ENCODE assay signal across 12 cellular contexts in genomic region chr12:124497039-124497438, GRCh38.
DNase-seq lines count a peak whose midpoint lies in the region; ATAC-seq and TF ChIP-seq lines count a peak whose summit lies in the region.
"Had no signal": no experiment of that assay in that cellular context is flagged by ENCODE, and none has a peak within 500 bp of the region (broad histone marks: within the 10 kb centered on the region; RNA-seq: fewer than 3 reads in every experiment).

No MANE protein-coding gene starts in this region.

- H3K4me2 ChIP-seq in BLaER1: peak overlapping the region; percentile 77

- no peak overlapping the region for H3K9ac ChIP-seq in BLaER1

- peaks cover 17% of the 10 kb centered on the region for H3K36me3 Mint-ChIP-seq in CD4-positive, alpha-beta T cell (ENCODE audit: low read depth)

- CTCF ChIA-PET in CD4-positive, alpha-beta T cell (lab: Charles Lee): no interaction called here

- peaks cover 65% of the 10 kb centered on the region for H3K4me1 Mint-ChIP-seq in CD4-positive, alpha-beta T cell (ENCODE audit: low read depth)

- 29 to 48% (median 42%) methylated on average over 12 to 13 of the region's 13 CpGs for WGBS in adrenal gland, 4 donors
- 46 to 48% (median 48%) methylated on average over 13 of the region's 13 CpGs for WGBS in psoas muscle, 3 donors

- H3K27me3 Mint-ChIP-seq in CD4-positive, alpha-beta T cell: no peaks in the 10 kb centered on the region
- H3K27me3 Mint-ChIP-seq: central memory CD8-positive, alpha-beta T cell; stimulated activated memory B cell treated with anti-CD40 and anti-IgM and Interleukin-4, amounts not matched to agents 10 μg/mL and 1 μg/mL and 100 μg/mL, for 72 hours had no signal

- no peaks in the 10 kb centered on the region for H3K9me3 ChIP-seq in BLaER1
- no peaks in the 10 kb centered on the region for H3K9me3 ChIP-seq in adrenal gland (replicated peaks in 1 of 3)
- H3K9me3 ChIP-seq in psoas muscle: no peaks in the 10 kb centered on the region
- no peaks in the 10 kb centered on the region for H3K9me3 ChIP-seq in CD4-positive, alpha-beta T cell (ENCODE audit: control insufficient read depth, low read length)
- H3K9me3 ChIP-seq: BE2C had no signal

- H4K20me1 ChIP-seq in BLaER1: peaks cover 100% of the 10 kb centered on the region

- peak overlapping the region; percentile 36; the same call in 1 of the 2 replicates for H3K27ac ChIP-seq in BLaER1
- H3K27ac ChIP-seq in adrenal gland: peak overlapping the region in 4 of 5 donors; percentile 5 to 79 (median 62)
- peak overlapping the region; percentile 55 for H3K27ac ChIP-seq in psoas muscle
- no peak overlapping the region for H3K27ac ChIP-seq in CD4-positive, alpha-beta T cell (ENCODE audit: low read depth, low read length)

- H3K4me3 Mint-ChIP-seq in CD4-positive, alpha-beta T cell: no peak overlapping the region
- H3K4me3 Mint-ChIP-seq: central memory CD8-positive, alpha-beta T cell; stimulated activated memory B cell treated with anti-CD40 and anti-IgM and Interleukin-4, amounts not matched to agents 10 μg/mL and 1 μg/mL and 100 μg/mL, for 72 hours had no signal

- H3K27me3 ChIP-seq in BLaER1 (no peaks in the 10 kb centered on the region), adrenal gland (no peaks in the 10 kb centered on the region), psoas muscle (ENCODE audit: insufficient read depth in 3 of 3, low read length in 2 of 3) (no peaks in the 10 kb centered on the region)
- H3K27me3 ChIP-seq in CD4-positive, alpha-beta T cell (ENCODE audit: control insufficient read depth, insufficient read depth, low read length): no peaks in the 10 kb centered on the region
- H3K27me3 ChIP-seq: BE2C had no signal

- no peaks in the 10 kb centered on the region for H3K9me3 Mint-ChIP-seq in CD4-positive, alpha-beta T cell
- H3K9me3 Mint-ChIP-seq: central memory CD8-positive, alpha-beta T cell; stimulated activated memory B cell treated with anti-CD40 and anti-IgM and Interleukin-4, amounts not matched to agents 10 μg/mL and 1 μg/mL and 100 μg/mL, for 72 hours had no signal

- no peak for TF ChIP-seq POLR2A in adrenal gland (IDR thresholded peaks at IDR 0.05)

- POLR2A ChIA-PET in CD4-positive, alpha-beta T cell (lab: Charles Lee): no interaction called here

- TF ChIP-seq CTCF in adrenal gland (IDR thresholded peaks at IDR 0.05) (no peak), fibroblast of villous mesenchyme (IDR thresholded peaks at IDR 0.05; ENCODE audit: insufficient read depth, low read depth, low read length) (no peak), psoas muscle (IDR thresholded peaks at IDR 0.05) (no peak)
- TF ChIP-seq CTCF in CD4-positive, alpha-beta T cell (IDR thresholded peaks at IDR 0.05): no peak

- peak in 2 of 7 donors; percentile 44 to 46 for DNase-seq in adrenal gland
- peak; percentile 84 for DNase-seq in fibroblast of villous mesenchyme (ENCODE audit: low read depth)
- DNase-seq in psoas muscle: peak; percentile 59 to 67
- no peak for DNase-seq in NCI-H510A treated with DMSO at 0.1 percent for 48 hours (lab: John Stamatoyannopoulos, UW)
- no peak for DNase-seq in CD4-positive, alpha-beta T cell
- no peak for DNase-seq in activated CD4-positive, CD25-positive, alpha-beta regulatory T cell (lab: John Stamatoyannopoulos, UW)
- DNase-seq: BE2C, NCI-H1694 treated with DMSO at 0.1 percent for 48 hours had no signal

- intact Hi-C loops in adrenal gland (cut with DNase I) (no loop called here), psoas muscle (cut with DNase I) (no loop called here)
- intact Hi-C loops in CD4-positive, alpha-beta T cell (cut with DNase I, micrococcal nuclease): no loop called here

- H3K36me3 ChIP-seq in BLaER1: peaks cover 35% of the 10 kb centered on the region
- peaks cover 0 to 19% of the 10 kb centered on the region in 2 donors for H3K36me3 ChIP-seq in adrenal gland (replicated peaks in 1 of 2)
- peaks cover 0 to 25% of the 10 kb centered on the region in 2 donors for H3K36me3 ChIP-seq in psoas muscle (ENCODE audit: insufficient read depth in 1 of 2, low read depth in 1 of 2)

- H3K27ac Mint-ChIP-seq in CD4-positive, alpha-beta T cell: no peak overlapping the region
- H3K27ac Mint-ChIP-seq: stimulated activated memory B cell treated with anti-CD40 and anti-IgM and Interleukin-4, amounts not matched to agents 10 μg/mL and 1 μg/mL and 100 μg/mL, for 72 hours had no signal

- H3K4me1 ChIP-seq in BLaER1: peaks cover 100% of the 10 kb centered on the region
- H3K4me1 ChIP-seq in adrenal gland (replicated peaks in 1 of 2): peaks cover 19 to 35% of the 10 kb centered on the region in 2 donors
- peaks cover 66% of the 10 kb centered on the region for H3K4me1 ChIP-seq in psoas muscle
- H3K4me1 ChIP-seq: BE2C had no signal

- ATAC-seq in psoas muscle: peak in 1 of 4 donors; percentile 11
- ATAC-seq in GM19395 (IDR thresholded peaks at IDR 0.05; ENCODE audit: unreplicated experiment): no peak
- no peak for ATAC-seq in CD4-positive, alpha-beta T cell (ENCODE audit: poor library complexity)
- ATAC-seq: stimulated activated memory B cell treated with anti-CD40 and anti-IgM and Interleukin-4, amounts not matched to agents 10 μg/mL and 1 μg/mL and 100 μg/mL, for 72 hours had no signal

- H3K4me3 ChIP-seq in BLaER1 (no peak overlapping the region), adrenal gland (no peak overlapping the region), fibroblast of villous mesenchyme (ENCODE audit: low read depth, low read length) (no peak overlapping the region), psoas muscle (no peak overlapping the region)

Comparison
In these comparisons a context has a peak if more than half of its experiments do, and no peak if none do; other contexts are left out.
1. DNase-seq: peak in fibroblast of villous mesenchyme (single experiment) and psoas muscle (2 of 2); none in NCI-H510A treated with DMSO at 0.1 percent for 48 hours (single experiment), CD4-positive, alpha-beta T cell (0 of 10) and activated CD4-positive, CD25-positive, alpha-beta regulatory T cell (0 of 4).